Comparison of ENCODE assay signal across 10 cellular contexts in genomic region chr15:89197503-89197971, GRCh38. TPM values are rescaled to one million over a fixed set of nuclear protein-coding genes. Genes with fewer than 3 reads are reported as not detected.
DNase-seq lines count a peak whose midpoint lies in the region; ATAC-seq and TF ChIP-seq lines count a peak whose summit lies in the region.
"Had no signal": no experiment of that assay in that cellular context is flagged by ENCODE, and none has a peak within 500 bp of the region (broad histone marks: within the 10 kb centered on the region; RNA-seq: fewer than 3 reads in every experiment).

No MANE protein-coding gene starts in this region.

- peaks cover 9% of the 10 kb centered on the region for H3K36me3 Mint-ChIP-seq in HFFc6 (ENCODE audit: low read depth)

- no peak overlapping the region for H3K4me3 Mint-ChIP-seq in HFFc6

- ATAC-seq in HG03354 (IDR thresholded peaks at IDR 0.05; ENCODE audit: poor library complexity, severe bottlenecking, unreplicated experiment), result no peak

- DNase-seq in HEK293T (ENCODE audit: extremely low spot score) (peak; percentile 30), SW480 (ENCODE audit: low spot score) (peak; percentile 91), globus pallidus (ENCODE audit: low spot score) (peak; percentile 96), putamen (ENCODE audit: low spot score) (peak; percentile 94), NCI-H1092 (lab: John Stamatoyannopoulos, UW) (no peak), HFFc6 (no peak), NCI-H82 (lab: John Stamatoyannopoulos, UW) (no peak)
- DNase-seq: cerebellar nuclear complex, NCI-H748 treated with DMSO at 0.1 percent for 48 hours had no signal

- H3K27ac Mint-ChIP-seq in HFFc6, result no peak overlapping the region; the same call in 1 of the 2 replicates

- CTCF ChIA-PET in HEK293T (lab: Yijun Ruan, JAX), result interaction anchor here (1.0 to 2.5 kb wide), 4 partner anchors 9 to 47 kb away, joined by 3 to 13 read pairs (median 5); no protein-coding TSS in a partner anchor

- POLR2A ChIA-PET in HEK293T (lab: Yijun Ruan, JAX), result interaction anchor here (0.8 kb wide), 1 partner anchor 46 kb away, joined by 3 read pairs; the partner anchor contains the start of gene FANCI

- H3K4me1 Mint-ChIP-seq in HFFc6 (ENCODE audit: low read depth), result peaks cover 36% of the 10 kb centered on the region

- no peaks in the 10 kb centered on the region for H3K9me3 Mint-ChIP-seq in HFFc6

- H3K27me3 Mint-ChIP-seq in HFFc6 (ENCODE audit: insufficient read depth), result no peaks in the 10 kb centered on the region

- TF ChIP-seq CTCF in HFFc6 (IDR thresholded peaks at IDR 0.05), result no peak

TF ChIP-seq in HEK293T, 16 proteins besides CTCF, POLR2A, EP300 and RAD21:
- TF ChIP-seq LEF1 (IDR thresholded peaks at IDR 0.05; ENCODE audit: borderline replicate concordance), result no peak

RNA-seq across cellular contexts. Expression of gene RLBP1, which starts 23.8 kb away (rescaled TPM):
- not detected for total RNA-seq in HFFc6 (2021; fragmentation: NEBNext Ultra II Directional; extraction: Animal tissue kit (Norgen Biotek cat#: 25700))

RNA-seq across cellular contexts. Expression of gene FANCI, which starts 46.2 kb away (rescaled TPM):
- total RNA-seq in HFFc6 (2021; fragmentation: NEBNext Ultra II Directional; extraction: Animal tissue kit (Norgen Biotek cat#: 25700)), result 10 to 100 TPM; 22.3 to 50.8 (median 48.4) TPM

Comparison
In these comparisons a context has a peak if more than half of its experiments do, and no peak if none do; other contexts are left out.
1. DNase-seq: peak in HEK293T (single experiment), SW480 (single experiment), globus pallidus (single experiment) and putamen (single experiment); none in NCI-H1092 (single experiment), HFFc6 (single experiment) and NCI-H82 (single experiment).